In genomic region chr19:30426864-30427263, GRCh38 we compare ENCODE assay signal across 1 cellular context.
TF ChIP-seq lines count a peak whose summit lies in the region.

No MANE protein-coding gene starts in this region.

TF ChIP-seq in HEK293, 187 proteins besides CTCF, POLR2A, EP300 and RAD21 (continued from another document and continues in another):
- TF ChIP-seq ZBTB49 (tag by site-specific recombination; IDR thresholded peaks at IDR 0.05; ENCODE audit: low read depth): no peak
- TF ChIP-seq ZNF785 (tag by site-specific recombination; IDR thresholded peaks at IDR 0.05): peak; percentile 77; the same call in 1 of the 2 replicates
- TF ChIP-seq ZNF324 (tag by site-specific recombination; IDR thresholded peaks at IDR 0.05): peak; percentile 59; the same call in 1 of the 2 replicates
- TF ChIP-seq ZNF19 (tag by site-specific recombination; IDR thresholded peaks at IDR 0.05; ENCODE audit: low read depth): no peak
- TF ChIP-seq ZNF146 (tag by site-specific recombination; IDR thresholded peaks at IDR 0.05): no peak
- no peak for TF ChIP-seq ZNF488 (tag by site-specific recombination; IDR thresholded peaks at IDR 0.05)
- TF ChIP-seq ZNF707 (tag by site-specific recombination; IDR thresholded peaks at IDR 0.05): no peak
- TF ChIP-seq ZNF623 (tag by site-specific recombination; IDR thresholded peaks at IDR 0.05): no peak
- TF ChIP-seq SCRT2 (tag by site-specific recombination; IDR thresholded peaks at IDR 0.05): 0 out of 2 replicates have a peak, but pooled peaks have one; percentile 15
- TF ChIP-seq ZNF114 (tag by site-specific recombination; IDR thresholded peaks at IDR 0.05): peak; percentile 83; the same call in 1 of the 2 replicates
- TF ChIP-seq ZIC2 (tag by site-specific recombination; IDR thresholded peaks at IDR 0.05): no peak
- TF ChIP-seq ZNF791 (tag by site-specific recombination; IDR thresholded peaks at IDR 0.05): no peak
- TF ChIP-seq ZNF677 (tag by site-specific recombination; IDR thresholded peaks at IDR 0.05): no peak
- no peak for TF ChIP-seq ZNF26 (tag by site-specific recombination; IDR thresholded peaks at IDR 0.05)
- peak; percentile 49; the same call in 1 of the 2 replicates for TF ChIP-seq ZNF548 (tag by site-specific recombination; IDR thresholded peaks at IDR 0.05)
- no peak for TF ChIP-seq SCRT1 (tag by site-specific recombination; IDR thresholded peaks at IDR 0.05; ENCODE audit: borderline replicate concordance)
- TF ChIP-seq ZFP69B (tag by site-specific recombination; IDR thresholded peaks at IDR 0.05): 0 out of 2 replicates have a peak, but pooled peaks have one; percentile 41
- TF ChIP-seq ZNF600 (tag by site-specific recombination; IDR thresholded peaks at IDR 0.05): no peak
- no peak for TF ChIP-seq KLF9 (tag by site-specific recombination; IDR thresholded peaks at IDR 0.05; ENCODE audit: low read depth)
- TF ChIP-seq ZNF664 (tag by site-specific recombination; IDR thresholded peaks at IDR 0.05): no peak
- no peak for TF ChIP-seq ZNF521 (tag by site-specific recombination; IDR thresholded peaks at IDR 0.05)
- peak; percentile 41; the same call in 1 of the 2 replicates for TF ChIP-seq YY2 (tag by site-specific recombination; IDR thresholded peaks at IDR 0.05)
- no peak for TF ChIP-seq ZNF248 (tag by site-specific recombination; IDR thresholded peaks at IDR 0.05)
- TF ChIP-seq PBX3 (CRISPR knock-in tag; IDR thresholded peaks at IDR 0.05): no peak
- 0 out of 2 replicates have a peak, but pooled peaks have one; percentile 56 for TF ChIP-seq ZNF776 (tag by site-specific recombination; IDR thresholded peaks at IDR 0.05; ENCODE audit: borderline replicate concordance)
- no peak for TF ChIP-seq ZNF112 (tag by site-specific recombination; IDR thresholded peaks at IDR 0.05)
- TF ChIP-seq ZNF366 (tag by site-specific recombination; conservative IDR thresholded peaks at IDR 0.05): peak; percentile 82
- no peak for TF ChIP-seq ZNF747 (tag by site-specific recombination; IDR thresholded peaks at IDR 0.05)
- TF ChIP-seq ZNF561 (tag by site-specific recombination; IDR thresholded peaks at IDR 0.05; ENCODE audit: borderline replicate concordance): no peak
- TF ChIP-seq ZNF18 (tag by site-specific recombination; IDR thresholded peaks at IDR 0.05): no peak
- peak; percentile 34; the same call in 1 of the 2 replicates for TF ChIP-seq ZNF692 (tag by site-specific recombination; IDR thresholded peaks at IDR 0.05)
- TF ChIP-seq ZNF670 (tag by site-specific recombination; IDR thresholded peaks at IDR 0.05; ENCODE audit: low read depth): peak; percentile 19; the same call in 1 of the 2 replicates
- no peak for TF ChIP-seq REPIN1 (tag by site-specific recombination; IDR thresholded peaks at IDR 0.05; ENCODE audit: low read depth)
- TF ChIP-seq ZNF138 (tag by site-specific recombination; IDR thresholded peaks at IDR 0.05; ENCODE audit: borderline replicate concordance): no peak
- TF ChIP-seq ZNF701 (tag by site-specific recombination; IDR thresholded peaks at IDR 0.05): 0 out of 2 replicates have a peak, but pooled peaks have one; percentile 55
- TF ChIP-seq OSR2 (tag by site-specific recombination; IDR thresholded peaks at IDR 0.05): no peak
- TF ChIP-seq ZBTB21 (tag by site-specific recombination; IDR thresholded peaks at IDR 0.05): no peak
- TF ChIP-seq ZNF555 (tag by site-specific recombination; conservative IDR thresholded peaks at IDR 0.05): no peak
- TF ChIP-seq ZNF513 (tag by site-specific recombination; IDR thresholded peaks at IDR 0.05): no peak
- no peak for TF ChIP-seq ZNF202 (tag by site-specific recombination; IDR thresholded peaks at IDR 0.05; ENCODE audit: borderline replicate concordance)
- peak; percentile 88 for TF ChIP-seq ZNF24 (tag by site-specific recombination; IDR thresholded peaks at IDR 0.05)
- no peak for TF ChIP-seq KLF7 (tag by site-specific recombination; IDR thresholded peaks at IDR 0.05; ENCODE audit: borderline replicate concordance)
- TF ChIP-seq ZSCAN23 (tag by site-specific recombination; IDR thresholded peaks at IDR 0.05): 0 out of 2 replicates have a peak, but pooled peaks have one; percentile 52
- TF ChIP-seq ZNF423 (tag by site-specific recombination; IDR thresholded peaks at IDR 0.05): no peak
- peak; percentile 87 for TF ChIP-seq PRDM2 (tag by site-specific recombination; IDR thresholded peaks at IDR 0.05; ENCODE audit: borderline replicate concordance)
- TF ChIP-seq ZNF596 (tag by site-specific recombination; IDR thresholded peaks at IDR 0.05): no peak
- TF ChIP-seq IKZF3 (tag by site-specific recombination; IDR thresholded peaks at IDR 0.05): no peak
- no peak for TF ChIP-seq ZNF48 (tag by site-specific recombination; IDR thresholded peaks at IDR 0.05)
- TF ChIP-seq ZNF580 (tag by site-specific recombination; IDR thresholded peaks at IDR 0.05): peak; percentile 99
